In the genomic region with DNA sequence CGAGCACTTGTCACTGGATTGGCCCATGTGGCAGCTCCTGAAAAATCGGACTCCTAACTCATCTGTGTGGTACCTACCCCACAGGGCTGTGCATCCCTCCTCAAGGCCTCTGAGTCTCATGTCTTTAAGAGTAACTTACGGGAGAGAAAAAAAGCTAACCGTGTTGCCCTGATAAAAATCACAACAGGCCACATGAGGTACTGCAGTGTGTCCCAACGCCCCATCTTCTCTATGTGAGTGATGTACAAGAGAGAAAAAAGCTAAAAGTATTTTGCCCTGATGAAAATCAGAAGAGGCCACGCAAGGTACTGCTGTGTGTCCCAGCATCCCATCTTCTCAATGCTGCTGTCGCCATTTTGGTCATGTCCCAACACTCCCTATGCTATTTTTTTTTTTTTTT, we compare ENCODE assay signal across 28 cellular contexts. TPM values are rescaled to one million over a fixed set of nuclear protein-coding genes. Genes with fewer than 3 reads are reported as not detected.
DNase-seq lines count a peak whose midpoint lies in the region; ATAC-seq and TF ChIP-seq lines count a peak whose summit lies in the region.
"Had no signal": no experiment of that assay in that cellular context is flagged by ENCODE, and none has a peak within 500 bp of the region (broad histone marks: within the 10 kb centered on the region; RNA-seq: fewer than 3 reads in every experiment).

No MANE protein-coding gene starts in this region.

- POLR2A ChIA-PET in WTC11 (lab: Charles Lee), result no interaction called here

- H3K27ac ChIP-seq in colonic mucosa (no peak overlapping the region), stomach (no peak overlapping the region)
- H3K27ac ChIP-seq: adrenal gland, coronary artery, esophagus muscularis mucosa, Peyer's patch, testis had no signal

- DNase-seq in Jurkat, Clone E6-1 (ENCODE audit: low read depth, low spot score), result peak; percentile 21
- DNase-seq in WTC11 (ENCODE audit: low spot score) (no peak), iPS-NIHi11 (ENCODE audit: low spot score) (peak; percentile 38), left ventricle myocardium superior (no peak), NCI-H2227 treated with DMSO at 0.1 percent for 48 hours (lab: John Stamatoyannopoulos, UW) (no peak), colonic mucosa (no peak), stomach (no peak)
- DNase-seq: activated B cell treated with CpG ODN at 0.5 μM for 24 hours; activated naive CD4-positive, alpha-beta T cell treated with anti-CD3 and anti-CD28 coated beads for 36 hours; adrenal gland; effector memory CD8-positive, alpha-beta T cell; hypothalamus; naive B cell; NCI-H1105; NCI-H2029 treated with DMSO at 0.1 percent for 48 hours; NCI-H446; nucleus accumbens; Peyer's patch; SIG-M5; stimulated activated naive CD4-positive, alpha-beta T cell treated with Interleukin-2 at 50 U/mL for 16 hours; testis had no signal

- no peaks in the 10 kb centered on the region for H3K4me1 Mint-ChIP-seq in WTC11

- H3K27me3 Mint-ChIP-seq in WTC11 (ENCODE audit: low read depth), result no peaks in the 10 kb centered on the region; the same call in none of the 2 replicates

- H3K9me3 ChIP-seq in colonic mucosa, result no peaks in the 10 kb centered on the region
- no peaks in the 10 kb centered on the region for H3K9me3 ChIP-seq in stomach
- H3K9me3 ChIP-seq: adrenal gland, esophagus muscularis mucosa, Peyer's patch, testis had no signal

- H3K27me3 ChIP-seq in colonic mucosa, result no peaks in the 10 kb centered on the region
- H3K27me3 ChIP-seq in stomach, result no peaks in the 10 kb centered on the region
- H3K27me3 ChIP-seq: adrenal gland; BLaER1 treated with 17β-estradiol and CSF1 and Interleukin-3, amounts not matched to agents 10 nM and 100 nM; esophagus muscularis mucosa; Peyer's patch; testis had no signal

- TF ChIP-seq CTCF in GM12873 (IDR thresholded peaks at IDR 0.05; ENCODE audit: insufficient read depth, low read depth, low read length, missing control alignments) (peak; percentile 22), WTC11 (IDR thresholded peaks at IDR 0.05) (no peak), colonic mucosa (IDR thresholded peaks at IDR 0.05) (no peak), stomach (IDR thresholded peaks at IDR 0.05) (no peak)

- TF ChIP-seq EP300 in stomach (IDR thresholded peaks at IDR 0.05), result no peak

- no peak overlapping the region for H3K4me3 Mint-ChIP-seq in WTC11
- H3K4me3 Mint-ChIP-seq: activated B cell treated with CpG ODN at 0.5 μM for 24 hours; activated naive CD4-positive, alpha-beta T cell treated with anti-CD3 and anti-CD28 coated beads for 36 hours; activated T-helper 1 cell treated with anti-CD3 and anti-CD28 coated beads, Interleukin-12 subunit alpha, Interleukin-12 subunit beta, Interleukin-2, Interleukin-4 antibody, amounts not matched to agents 30 ng/mL and 10 ng/mL and 1 ng/mL, durations not matched to agents 14 hours and 24 hours and 36 hours; effector memory CD8-positive, alpha-beta T cell; naive B cell had no signal

- intact Hi-C loops in left ventricle myocardium superior (cut with micrococcal nuclease), result no loop called here
- intact Hi-C loops in colonic mucosa (cut with DNase I), result no loop called here
- intact Hi-C loops in stomach (cut with DNase I; ENCODE audit: low total_unique reads), result no loop called here

- H3K36me3 Mint-ChIP-seq in WTC11, result no peaks in the 10 kb centered on the region

- H3K9ac ChIP-seq in colonic mucosa (ENCODE audit: low read depth in 2 of 2, low read length in 2 of 2), result no peak overlapping the region
- H3K9ac ChIP-seq: BLaER1 treated with 17β-estradiol and CSF1 and Interleukin-3, amounts not matched to agents 10 nM and 100 nM had no signal

- CTCF ChIA-PET in WTC11 (lab: Charles Lee), result interaction anchor here (0.6 to 1.8 kb wide), 10 partner anchors 10 to 99 kb away, joined by 3 to 7 read pairs (median 4); no protein-coding TSS in a partner anchor

- ATAC-seq in WTC11, result peak; percentile 73
- ATAC-seq in left ventricle myocardium superior, result no peak
- ATAC-seq: effector memory CD8-positive, alpha-beta T cell had no signal

- H3K36me3 ChIP-seq in colonic mucosa (no peaks in the 10 kb centered on the region), stomach (no peaks in the 10 kb centered on the region)
- H3K36me3 ChIP-seq: adrenal gland; BLaER1 treated with 17β-estradiol and CSF1 and Interleukin-3, amounts not matched to agents 10 nM and 100 nM; esophagus muscularis mucosa; Peyer's patch had no signal

- H3K4me1 ChIP-seq in colonic mucosa (no peaks in the 10 kb centered on the region), stomach (no peaks in the 10 kb centered on the region)
- H3K4me1 ChIP-seq: adrenal gland, esophagus muscularis mucosa, testis had no signal

- no peak for TF ChIP-seq POLR2A in stomach (IDR thresholded peaks at IDR 0.05)

- no peak overlapping the region for H3K4me3 ChIP-seq in Jurkat, Clone E6-1 (ENCODE audit: low read length)
- H3K4me3 ChIP-seq in colonic mucosa (no peak overlapping the region), stomach (no peak overlapping the region)
- H3K4me3 ChIP-seq: adrenal gland; BLaER1 treated with 17β-estradiol and CSF1 and Interleukin-3, amounts not matched to agents 10 nM and 100 nM; coronary artery; esophagus muscularis mucosa; Peyer's patch; testis had no signal

- peaks cover 5% of the 10 kb centered on the region; the same call in 1 of the 2 replicates for H3K9me3 Mint-ChIP-seq in WTC11
- H3K9me3 Mint-ChIP-seq: activated B cell treated with CpG ODN at 0.5 μM for 24 hours; activated naive CD4-positive, alpha-beta T cell treated with anti-CD3 and anti-CD28 coated beads for 36 hours; activated T-helper 1 cell treated with anti-CD3 and anti-CD28 coated beads, Interleukin-12 subunit alpha, Interleukin-12 subunit beta, Interleukin-2, Interleukin-4 antibody, amounts not matched to agents 30 ng/mL and 10 ng/mL and 1 ng/mL, durations not matched to agents 14 hours and 24 hours and 36 hours; effector memory CD8-positive, alpha-beta T cell had no signal

- no peak overlapping the region for H3K27ac Mint-ChIP-seq in WTC11
- H3K27ac Mint-ChIP-seq: activated B cell treated with CpG ODN at 0.5 μM for 24 hours; activated naive CD4-positive, alpha-beta T cell treated with anti-CD3 and anti-CD28 coated beads for 36 hours; activated T-helper 1 cell treated with anti-CD3 and anti-CD28 coated beads, Interleukin-12 subunit alpha, Interleukin-12 subunit beta, Interleukin-2, Interleukin-4 antibody, amounts not matched to agents 30 ng/mL and 10 ng/mL and 1 ng/mL, durations not matched to agents 14 hours and 24 hours and 36 hours; effector memory CD8-positive, alpha-beta T cell; naive B cell had no signal

- 74 to 83% (median 82%) methylated on average over 7 of the region's 7 CpGs for WGBS in stomach, 5 donors

TF ChIP-seq in WTC11, 78 proteins besides CTCF, POLR2A, EP300 and RAD21 (continues in another document):
- TF ChIP-seq, protein P1, sequence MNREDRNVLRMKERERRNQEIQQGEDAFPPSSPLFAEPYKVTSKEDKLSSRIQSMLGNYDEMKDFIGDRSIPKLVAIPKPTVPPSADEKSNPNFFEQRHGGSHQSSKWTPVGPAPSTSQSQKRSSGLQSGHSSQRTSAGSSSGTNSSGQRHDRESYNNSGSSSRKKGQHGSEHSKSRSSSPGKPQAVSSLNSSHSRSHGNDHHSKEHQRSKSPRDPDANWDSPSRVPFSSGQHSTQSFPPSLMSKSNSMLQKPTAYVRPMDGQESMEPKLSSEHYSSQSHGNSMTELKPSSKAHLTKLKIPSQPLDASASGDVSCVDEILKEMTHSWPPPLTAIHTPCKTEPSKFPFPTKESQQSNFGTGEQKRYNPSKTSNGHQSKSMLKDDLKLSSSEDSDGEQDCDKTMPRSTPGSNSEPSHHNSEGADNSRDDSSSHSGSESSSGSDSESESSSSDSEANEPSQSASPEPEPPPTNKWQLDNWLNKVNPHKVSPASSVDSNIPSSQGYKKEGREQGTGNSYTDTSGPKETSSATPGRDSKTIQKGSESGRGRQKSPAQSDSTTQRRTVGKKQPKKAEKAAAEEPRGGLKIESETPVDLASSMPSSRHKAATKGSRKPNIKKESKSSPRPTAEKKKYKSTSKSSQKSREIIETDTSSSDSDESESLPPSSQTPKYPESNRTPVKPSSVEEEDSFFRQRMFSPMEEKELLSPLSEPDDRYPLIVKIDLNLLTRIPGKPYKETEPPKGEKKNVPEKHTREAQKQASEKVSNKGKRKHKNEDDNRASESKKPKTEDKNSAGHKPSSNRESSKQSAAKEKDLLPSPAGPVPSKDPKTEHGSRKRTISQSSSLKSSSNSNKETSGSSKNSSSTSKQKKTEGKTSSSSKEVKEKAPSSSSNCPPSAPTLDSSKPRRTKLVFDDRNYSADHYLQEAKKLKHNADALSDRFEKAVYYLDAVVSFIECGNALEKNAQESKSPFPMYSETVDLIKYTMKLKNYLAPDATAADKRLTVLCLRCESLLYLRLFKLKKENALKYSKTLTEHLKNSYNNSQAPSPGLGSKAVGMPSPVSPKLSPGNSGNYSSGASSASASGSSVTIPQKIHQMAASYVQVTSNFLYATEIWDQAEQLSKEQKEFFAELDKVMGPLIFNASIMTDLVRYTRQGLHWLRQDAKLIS (CRISPR knock-in tag; IDR thresholded peaks at IDR 0.05; ENCODE audit: borderline replicate concordance), result no peak
- TF ChIP-seq, protein P2, sequence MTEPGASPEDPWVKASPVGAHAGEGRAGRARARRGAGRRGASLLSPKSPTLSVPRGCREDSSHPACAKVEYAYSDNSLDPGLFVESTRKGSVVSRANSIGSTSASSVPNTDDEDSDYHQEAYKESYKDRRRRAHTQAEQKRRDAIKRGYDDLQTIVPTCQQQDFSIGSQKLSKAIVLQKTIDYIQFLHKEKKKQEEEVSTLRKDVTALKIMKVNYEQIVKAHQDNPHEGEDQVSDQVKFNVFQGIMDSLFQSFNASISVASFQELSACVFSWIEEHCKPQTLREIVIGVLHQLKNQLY (CRISPR knock-in tag; IDR thresholded peaks at IDR 0.05), result no peak
- TF ChIP-seq, protein P3, sequence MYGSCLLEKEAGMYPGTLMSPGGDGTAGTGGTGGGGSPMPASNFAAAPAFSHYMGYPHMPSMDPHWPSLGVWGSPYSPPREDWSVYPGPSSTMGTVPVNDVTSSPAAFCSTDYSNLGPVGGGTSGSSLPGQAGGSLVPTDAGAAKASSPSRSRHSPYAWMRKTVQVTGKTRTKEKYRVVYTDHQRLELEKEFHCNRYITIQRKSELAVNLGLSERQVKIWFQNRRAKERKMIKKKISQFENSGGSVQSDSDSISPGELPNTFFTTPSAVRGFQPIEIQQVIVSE (CRISPR knock-in tag; IDR thresholded peaks at IDR 0.05; ENCODE audit: borderline replicate concordance), result no peak
- TF ChIP-seq GABPB1 (CRISPR knock-in tag; IDR thresholded peaks at IDR 0.05) (no peak), ZNF219 (CRISPR knock-in tag; IDR thresholded peaks at IDR 0.05; ENCODE audit: borderline replicate concordance) (no peak), SMAD4 (CRISPR knock-in tag; IDR thresholded peaks at IDR 0.05) (no peak)
- TF ChIP-seq, protein P4, sequence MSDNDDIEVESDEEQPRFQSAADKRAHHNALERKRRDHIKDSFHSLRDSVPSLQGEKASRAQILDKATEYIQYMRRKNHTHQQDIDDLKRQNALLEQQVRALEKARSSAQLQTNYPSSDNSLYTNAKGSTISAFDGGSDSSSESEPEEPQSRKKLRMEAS (CRISPR knock-in tag; IDR thresholded peaks at IDR 0.05), result no peak

RNA-seq across cellular contexts. Expression of a gene that starts 41.2 kb away (rescaled TPM):
- 0.50 TPM for polyA plus RNA-seq in Jurkat, Clone E6-1 (2012; ENCODE audit: insufficient read depth, insufficient read length)
- total RNA-seq in WTC11 (2021) (0.27 to 0.35 TPM (median 0.30 TPM) in 3 replicates), left ventricle myocardium superior (77.8 TPM), colonic mucosa (under 1 TPM; 0.59 to 0.85 TPM), stomach (1 to 10 TPM in 1 of 5 donors, under 1 TPM in 2, not detected in 2; 0.58 to 1.7 (median 0.87) TPM)
- polyA plus RNA-seq in stomach, result under 1 TPM; 0.43 to 0.76 (median 0.50) TPM
- total RNA-seq: activated B cell treated with CpG ODN at 0.5 μM for 24 hours; activated naive CD4-positive, alpha-beta T cell treated with anti-CD3 and anti-CD28 coated beads for 36 hours; activated T-helper 1 cell treated with anti-CD3 and anti-CD28 coated beads, Interleukin-12 subunit alpha, Interleukin-12 subunit beta, Interleukin-2, Interleukin-4 antibody, amounts not matched to agents 30 ng/mL and 10 ng/mL and 1 ng/mL, durations not matched to agents 14 hours and 24 hours and 36 hours; Daoy had no signal
- polyA plus RNA-seq: AG04450 had no signal

Comparison
In these comparisons a context has a peak if more than half of its experiments do, and no peak if none do; other contexts are left out.
1. DNase-seq: peak in Jurkat, Clone E6-1 (single experiment) and iPS-NIHi11 (single experiment); none in WTC11 (single experiment), left ventricle myocardium superior (single experiment), NCI-H2227 treated with DMSO at 0.1 percent for 48 hours (single experiment), colonic mucosa (single experiment) and stomach (single experiment).
2. RNA of a gene that starts 41.2 kb away (total RNA-seq): 77.8 TPM in left ventricle myocardium superior (single experiment); 0.59 to 0.85 TPM in colonic mucosa, 0.58 to 1.7 TPM in stomach and 0.27 to 0.35 TPM in WTC11; every median in the first group is over 10 times any median in the second.